Comparison of ENCODE assay signal across 14 cellular contexts in genomic region chr10:3911241-3911640, GRCh38.
"Had no signal": no experiment of that assay in that cellular context is flagged by ENCODE, and none has a peak within 500 bp of the region (broad histone marks: within the 10 kb centered on the region; RNA-seq: fewer than 3 reads in every experiment).

No MANE protein-coding gene starts in this region.

- H3K4me3 ChIP-seq: dorsolateral prefrontal cortex, ovary, upper lobe of right lung had no signal

- H3K9me3 ChIP-seq: ovary, upper lobe of right lung had no signal

- H3K4me1 ChIP-seq: upper lobe of right lung had no signal

- DNase-seq: activated CD4-positive, alpha-beta T cell treated with anti-CD3 and anti-CD28 coated beads, Interleukin-2, amount 10 ng/mL, durations not matched to agents 7 days and 5 days; activated CD4-positive, CD25-positive, alpha-beta regulatory T cell; activated CD8-positive, alpha-beta memory T cell treated with anti-CD3 and anti-CD28 coated beads for 24 hours; activated T-cell treated with anti-CD3 and anti-CD28 coated beads for 4 hours; amniotic stem cell; brain microvascular endothelial cell; dorsolateral prefrontal cortex; hypothalamus; ovary; SHP77; stimulated activated naive B cell treated with anti-CD40 and anti-IgM and Interleukin-4, amounts not matched to agents 10 μg/mL and 1 μg/mL and 100 μg/mL, for 72 hours; substantia nigra; T-helper 2 cell; upper lobe of right lung had no signal

- H3K27ac ChIP-seq: brain microvascular endothelial cell, dorsolateral prefrontal cortex, ovary, upper lobe of right lung had no signal

- H3K36me3 ChIP-seq: brain microvascular endothelial cell, ovary, upper lobe of right lung had no signal

- ATAC-seq: stimulated activated naive B cell treated with anti-CD40 and anti-IgM and Interleukin-4, amounts not matched to agents 10 μg/mL and 1 μg/mL and 100 μg/mL, for 72 hours had no signal

- H3K27me3 ChIP-seq: brain microvascular endothelial cell, ovary, upper lobe of right lung had no signal
